Comparison of ENCODE assay signal across 22 cellular contexts in the genomic region with DNA sequence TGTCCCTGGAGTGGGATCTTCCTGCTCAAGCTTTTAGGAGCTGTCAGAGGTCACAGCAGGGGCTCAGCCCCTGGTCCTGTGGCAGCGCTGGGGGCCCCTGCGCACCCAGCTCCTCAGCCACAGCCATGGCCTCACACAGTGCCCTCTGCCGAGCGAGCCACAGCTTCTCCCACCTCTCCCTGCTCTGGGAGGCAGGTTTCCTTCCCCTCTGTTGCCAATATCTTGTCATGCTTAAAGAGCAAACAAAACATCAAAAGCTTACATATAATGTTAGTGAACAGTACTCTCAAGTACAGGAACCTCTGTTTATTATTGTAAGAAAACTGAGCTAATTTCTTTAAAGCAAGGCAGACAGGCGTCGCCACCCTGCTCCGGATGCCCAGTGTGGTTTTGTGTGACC.
"Had no signal": no experiment of that assay in that cellular context is flagged by ENCODE, and none has a peak within 500 bp of the region (broad histone marks: within the 10 kb centered on the region; RNA-seq: fewer than 3 reads in every experiment).

No MANE protein-coding gene starts in this region.

- H3K27ac ChIP-seq: dorsolateral prefrontal cortex, suprapubic skin, transverse colon, vagina had no signal

- DNase-seq: activated B cell treated with CpG ODN at 0.5 μM for 24 hours; activated CD4-positive, alpha-beta memory T cell treated with anti-CD3 and anti-CD28 coated beads, Interleukin-2, amount 10 ng/mL, durations not matched to agents 7 days and 5 days; activated CD4-positive, alpha-beta T cell treated with anti-CD3 and anti-CD28 coated beads for 48 hours; activated CD8-positive, alpha-beta memory T cell treated with anti-CD3 and anti-CD28 coated beads, Interleukin-2, amount 10 ng/mL, durations not matched to agents 7 days and 5 days; activated naive CD4-positive, alpha-beta T cell; activated naive CD8-positive, alpha-beta T cell treated with anti-CD3 and anti-CD28 coated beads for 36 hours; amniotic stem cell; caudate nucleus; erythroblast; foreskin melanocyte; glutamatergic neuron; hippocampal formation; islet precursor cell; midbrain; stimulated activated CD4-positive, alpha-beta T cell treated with anti-CD3 and anti-CD28 coated beads, Interleukin-1b, Interleukin-23, amount 100 ng/mL, for 48 hours; stimulated activated CD8-positive, alpha-beta memory T cell treated with anti-CD3 and anti-CD28 coated beads, Interleukin-4, amount 100 ng/mL, for 48 hours; T-helper 9 cell; transverse colon had no signal

- H3K4me1 ChIP-seq: transverse colon, vagina had no signal

- H3K4me3 ChIP-seq: dorsolateral prefrontal cortex, suprapubic skin, transverse colon, vagina had no signal

- H3K36me3 ChIP-seq: suprapubic skin, transverse colon, vagina had no signal

- H3K27me3 ChIP-seq: vagina had no signal

- ATAC-seq: activated CD8-positive, alpha-beta memory T cell treated with anti-CD3 and anti-CD28 coated beads, Interleukin-2, amount 10 ng/mL, durations not matched to agents 7 days and 5 days; left lobe of liver had no signal

- H3K9me3 ChIP-seq: suprapubic skin, transverse colon, vagina had no signal
